ENCODE assay signal across 9 cellular contexts in the genomic region with DNA sequence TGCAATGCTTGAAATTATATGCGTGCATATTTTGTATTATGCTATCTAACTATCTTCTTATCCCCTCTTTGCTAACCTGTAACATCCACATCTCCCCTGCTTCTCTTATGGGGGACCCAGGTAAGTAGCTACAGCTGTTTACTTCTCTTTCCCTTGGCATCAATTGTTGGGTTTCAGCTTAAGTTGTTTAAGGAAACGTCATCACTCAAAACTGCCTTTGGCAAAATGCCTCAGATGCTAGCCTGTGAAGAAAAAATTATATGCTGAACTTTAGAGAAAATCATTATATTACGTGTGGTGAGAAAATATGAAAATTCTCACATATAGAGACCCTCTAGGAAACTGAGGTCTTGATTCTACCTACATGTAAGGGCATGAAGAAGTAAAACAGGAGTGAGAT.
"Had no signal": no experiment of that assay in that cellular context is flagged by ENCODE, and none has a peak within 500 bp of the region (broad histone marks: within the 10 kb centered on the region; RNA-seq: fewer than 3 reads in every experiment).

No MANE protein-coding gene starts in this region.

- H3K4me1 ChIP-seq: gastroesophageal sphincter had no signal

- H3K4me3 ChIP-seq: gastroesophageal sphincter, transverse colon had no signal

- H3K9me3 ChIP-seq: gastroesophageal sphincter, transverse colon had no signal

- H3K27ac ChIP-seq: gastroesophageal sphincter, transverse colon, WERI-Rb-1 had no signal

- H3K36me3 ChIP-seq: gastroesophageal sphincter, transverse colon, WERI-Rb-1 had no signal

- H3K27me3 ChIP-seq: gastroesophageal sphincter, transverse colon had no signal

- DNase-seq: activated CD4-positive, alpha-beta T cell treated with anti-CD3 and anti-CD28 coated beads for 4 hours; activated naive CD4-positive, alpha-beta T cell treated with anti-CD3 and anti-CD28 coated beads, Interleukin-2, amount 10 ng/mL, durations not matched to agents 7 days and 5 days; cerebellar nuclear complex; dermis blood vessel endothelial cell; right cardiac atrium; T-helper 1 cell; transverse colon; WERI-Rb-1 had no signal
